In the genomic region with DNA sequence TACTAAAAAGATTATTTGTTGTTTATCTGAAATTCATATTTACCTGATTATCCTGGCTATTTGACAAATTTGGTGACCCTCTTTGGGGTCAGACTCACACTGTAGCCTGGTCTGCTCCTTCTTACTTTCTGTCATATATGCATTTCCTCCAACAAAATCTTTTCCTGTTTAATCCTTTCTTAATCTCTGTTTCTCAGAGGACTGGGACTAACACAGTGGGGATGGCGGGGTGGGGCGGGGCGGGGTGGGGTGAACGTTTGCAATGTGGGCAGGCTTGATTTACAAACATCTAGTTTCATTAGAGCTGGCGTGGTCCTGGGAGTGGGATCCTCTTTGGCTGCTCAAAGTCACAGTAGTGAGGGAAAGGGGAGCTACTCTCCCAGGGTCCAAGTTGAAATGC, we compare ENCODE assay signal across 22 cellular contexts. TPM values are rescaled to one million over a fixed set of nuclear protein-coding genes. Genes with fewer than 3 reads are reported as not detected.
A peak's percentile ranks its signal among the peaks of the same experiment; 100 is the strongest.
DNase-seq lines count a peak whose midpoint lies in the region; FAIRE-seq and TF ChIP-seq lines count a peak whose summit lies in the region.
"Had no signal": no experiment of that assay in that cellular context is flagged by ENCODE, and none has a peak within 500 bp of the region (broad histone marks: within the 10 kb centered on the region; RNA-seq: fewer than 3 reads in every experiment).

No MANE protein-coding gene starts in this region.

- no peak for FAIRE-seq in D721Med (lab: Jason Lieb, UNC)
- FAIRE-seq: GM18507, H54 had no signal

- DNase-seq in D721Med (ENCODE audit: insufficient read length, low spot score) (peak; percentile 73), RWPE1 (ENCODE audit: low spot score) (no peak), NCI-H510A treated with DMSO at 0.1 percent for 48 hours (lab: John Stamatoyannopoulos, UW) (no peak)
- DNase-seq in stimulated activated CD4-positive, alpha-beta T cell treated with anti-CD3 and anti-CD28 coated beads, Interleukin-15, amount 100 ng/mL, for 24 hours: no peak
- no peak for DNase-seq in stimulated activated naive CD4-positive, alpha-beta T cell treated with Interleukin-2 at 50 U/mL for 16 hours (lab: John Stamatoyannopoulos, UW)
- DNase-seq: Calu3; KBM-7; MV-4-11; NCI-H1105; NCI-H1436 treated with DMSO at 0.1 percent for 48 hours; NCI-H187 treated with DMSO at 0.1 percent for 48 hours; NCI-H2171 treated with DMSO at 0.1 percent for 48 hours; NCI-H345; NCI-H524; NCI-H748 treated with DMSO at 0.1 percent for 48 hours; NK-92 treated with Interleukin-12 subunit alpha and Interleukin-12 subunit beta, amount 100 ng/mL, for 24 hours; PC-3; Right ventricle myocardium superior had no signal

- no peak for TF ChIP-seq CTCF in D721Med (IDR thresholded peaks at IDR 0.05; ENCODE audit: insufficient read depth, missing control alignments)
- TF ChIP-seq CTCF in RWPE1 (conservative IDR thresholded peaks at IDR 0.05; ENCODE audit: low read depth): no peak

- H3K9me3 ChIP-seq in esophagus (ENCODE audit: control insufficient read depth in 2 of 2, insufficient read depth in 1 of 2, low read depth in 1 of 2, low read length in 1 of 2) (no peaks in the 10 kb centered on the region), stomach smooth muscle (ENCODE audit: control insufficient read depth in 2 of 2, low read length in 2 of 2) (no peaks in the 10 kb centered on the region)

- 0 out of 2 replicates have a peak overlapping the region, but pooled peaks have one; percentile 36 for H3K27ac ChIP-seq in RWPE1
- H3K27ac ChIP-seq in esophagus (ENCODE audit: low read depth in 2 of 2, low read length in 1 of 2): peak overlapping the region; percentile 71 to 81
- peak overlapping the region; percentile 55 for H3K27ac ChIP-seq in stomach smooth muscle (ENCODE audit: low read length)

- no peaks in the 10 kb centered on the region for H3K36me3 ChIP-seq in esophagus (ENCODE audit: control insufficient read depth in 2 of 2, insufficient read depth in 2 of 2, low read length in 1 of 2)
- no peaks in the 10 kb centered on the region for H3K36me3 ChIP-seq in stomach smooth muscle (ENCODE audit: control insufficient read depth in 2 of 2, insufficient read depth in 2 of 2, low read length in 2 of 2)

- no peak overlapping the region for H3K4me3 ChIP-seq in esophagus (ENCODE audit: low read depth in 1 of 2, low read length in 2 of 2)
- no peak overlapping the region for H3K4me3 ChIP-seq in stomach smooth muscle (ENCODE audit: low read length in 2 of 2)

- H3K9ac ChIP-seq in stomach smooth muscle (ENCODE audit: low read length in 2 of 2): no peak overlapping the region

- H3K4me1 ChIP-seq in esophagus (ENCODE audit: control insufficient read depth in 2 of 2, insufficient read depth in 2 of 2, low read length in 1 of 2) (peaks cover 4 to 30% of the 10 kb centered on the region in 2 donors), stomach smooth muscle (ENCODE audit: control insufficient read depth, insufficient read depth, low read length) (peaks cover 32% of the 10 kb centered on the region)

- 40 to 53% methylated on average over 5 of the region's 5 CpGs for WGBS in esophagus, 2 donors

- CTCF ChIA-PET in RWPE1 (lab: Yijun Ruan, JAX): no interaction called here

- H3K27me3 ChIP-seq in esophagus (ENCODE audit: control insufficient read depth in 1 of 2, insufficient read depth in 2 of 2, low read length in 2 of 2) (no peaks in the 10 kb centered on the region), stomach smooth muscle (ENCODE audit: control insufficient read depth in 1 of 2, insufficient read depth in 2 of 2, low read length in 2 of 2) (no peaks in the 10 kb centered on the region)

- POLR2A ChIA-PET in RWPE1 (lab: Yijun Ruan, JAX; ENCODE audit: low non-redundant PET): no interaction called here

RNA-seq across cellular contexts. Expression of gene CDCP1, which starts 35.3 kb away (rescaled TPM):
- polyA plus RNA-seq in esophagus: 10 to 100 TPM; 21.0 to 24.3 TPM

RNA-seq across cellular contexts. Expression of gene TMEM158, which starts 44.6 kb away (rescaled TPM):
- 1 to 10 TPM; 1.7 to 5.6 TPM for polyA plus RNA-seq in esophagus
